20 cellular contexts compared by ENCODE assay signal in the genomic region with DNA sequence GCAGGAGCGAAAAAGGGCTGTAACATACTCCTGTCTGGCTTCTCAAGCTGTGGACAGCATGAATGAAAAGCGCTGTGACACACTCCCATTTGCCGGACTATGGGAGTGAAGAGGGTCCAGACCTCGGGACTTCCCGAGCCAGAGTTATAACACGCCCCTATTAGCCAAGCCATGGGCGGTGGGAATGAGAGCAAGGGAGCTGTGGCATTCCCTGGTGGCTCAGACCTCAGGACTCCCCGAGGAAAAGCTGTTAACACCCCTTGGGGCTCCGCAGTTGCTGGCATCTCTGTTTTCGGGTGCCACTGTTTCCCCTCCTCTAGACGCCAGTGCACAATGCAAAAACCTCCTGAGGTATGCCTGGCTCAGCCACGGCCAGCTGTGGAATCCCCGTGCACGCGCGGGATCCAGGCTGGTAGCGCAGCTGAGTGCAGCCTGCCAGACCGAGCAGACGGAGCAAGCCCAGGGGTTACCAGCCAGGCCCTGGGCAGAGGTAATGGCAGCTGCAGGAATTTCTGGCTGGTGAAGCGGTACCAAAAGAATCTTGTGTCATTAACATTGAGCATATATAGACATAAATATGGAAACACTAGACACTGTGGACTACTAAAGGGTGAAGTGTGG.
DNase-seq lines count a peak whose midpoint lies in the region; ATAC-seq and TF ChIP-seq lines count a peak whose summit lies in the region.
"Had no signal": no experiment of that assay in that cellular context is flagged by ENCODE, and none has a peak within 500 bp of the region (broad histone marks: within the 10 kb centered on the region; RNA-seq: fewer than 3 reads in every experiment).

No MANE protein-coding gene starts in this region.

- H3K79me2 ChIP-seq in neural progenitor cell (ENCODE audit: low read depth): no peaks in the 10 kb centered on the region

- no peaks in the 10 kb centered on the region for H3K4me1 Mint-ChIP-seq in WTC11
- no peaks in the 10 kb centered on the region for H3K4me1 Mint-ChIP-seq in neural progenitor cell
- H3K4me1 Mint-ChIP-seq: CD4-positive, alpha-beta memory T cell had no signal

- TF ChIP-seq CTCF in WTC11 (IDR thresholded peaks at IDR 0.05) (no peak), neural progenitor cell (IDR thresholded peaks at IDR 0.05) (no peak), testis (IDR thresholded peaks at IDR 0.05) (no peak), brain microvascular endothelial cell (IDR thresholded peaks at IDR 0.05; ENCODE audit: low read depth, low read length, missing control alignments) (no peak)

- H3K27ac Mint-ChIP-seq in WTC11: no peak overlapping the region
- no peak overlapping the region for H3K27ac Mint-ChIP-seq in neural progenitor cell
- H3K27ac Mint-ChIP-seq: CD4-positive, alpha-beta memory T cell had no signal

- no peak for TF ChIP-seq POLR2A in testis (IDR thresholded peaks at IDR 0.05)

- H2AFZ ChIP-seq in neural progenitor cell (replicated peaks): peak overlapping the region; percentile 31

- H3K9me3 ChIP-seq in neural progenitor cell (ENCODE audit: low read depth) (no peaks in the 10 kb centered on the region), testis (no peaks in the 10 kb centered on the region)
- H3K9me3 ChIP-seq: A549 had no signal

- H3K36me3 Mint-ChIP-seq in WTC11: peaks cover 10% of the 10 kb centered on the region; the same call in 1 of the 2 replicates
- no peaks in the 10 kb centered on the region for H3K36me3 Mint-ChIP-seq in neural progenitor cell
- H3K36me3 Mint-ChIP-seq: CD4-positive, alpha-beta memory T cell had no signal

- H3F3A ChIP-seq in neural progenitor cell (ENCODE audit: low read depth): no peaks in the 10 kb centered on the region

- no peaks in the 10 kb centered on the region for H3K27me3 Mint-ChIP-seq in WTC11 (ENCODE audit: low read depth)
- no peaks in the 10 kb centered on the region for H3K27me3 Mint-ChIP-seq in neural progenitor cell (ENCODE audit: insufficient read depth, low read depth)
- H3K27me3 Mint-ChIP-seq: CD4-positive, alpha-beta memory T cell had no signal

- ATAC-seq in WTC11: peak; percentile 65
- ATAC-seq: A549, HCT116 had no signal

- intact Hi-C loops in testis (cut with DNase I; ENCODE audit: low total_unique reads): no loop called here

- H3K27ac ChIP-seq in neural progenitor cell (no peak overlapping the region), testis (no peak overlapping the region), brain microvascular endothelial cell (no peak overlapping the region)
- H3K27ac ChIP-seq: A549 had no signal

- H3K4me1 ChIP-seq in neural progenitor cell (no peaks in the 10 kb centered on the region), testis (no peaks in the 10 kb centered on the region)
- H3K4me1 ChIP-seq: A549 had no signal

- in situ Hi-C loops in brain microvascular endothelial cell (cut with HindIII; ENCODE audit: low pct_ligation_motif_present, low sequenced_read_pairs): no loop called here

- WGBS in testis, 2 donors: 76 to 81% methylated on average over 14 to 20 of the region's 20 CpGs

- DNase-seq in D341Med (ENCODE audit: low spot score): peak; percentile 13
- DNase-seq in WTC11 (ENCODE audit: low spot score): no peak
- DNase-seq in neural progenitor cell (ENCODE audit: low spot score): no peak
- no peak for DNase-seq in testis
- no peak for DNase-seq in NCI-H774 (lab: John Stamatoyannopoulos, UW)
- no peak for DNase-seq in putamen (ENCODE audit: low spot score)
- no peak for DNase-seq in UCSD-AML1 (lab: John Stamatoyannopoulos, UW; ENCODE audit: unreplicated experiment)
- no peak for DNase-seq in brain microvascular endothelial cell
- DNase-seq: 8988T; ACHN; AML-193; C1 segment of cervical spinal cord; Calu3; CD4-positive, alpha-beta memory T cell; COR-L47; DMS153; DND-41; H9 had no signal

- no peaks in the 10 kb centered on the region for H4K20me1 ChIP-seq in neural progenitor cell (ENCODE audit: low read depth)

- no peak overlapping the region for H3K4me3 Mint-ChIP-seq in WTC11
- no peak overlapping the region for H3K4me3 Mint-ChIP-seq in neural progenitor cell
- H3K4me3 Mint-ChIP-seq: CD4-positive, alpha-beta memory T cell; H9 had no signal

- POLR2A ChIA-PET in WTC11 (lab: Charles Lee): interaction anchor here (0.5 kb wide), 1 partner anchor 102 kb away, joined by 5 read pairs; no protein-coding TSS in a partner anchor

- H3K4me2 ChIP-seq in neural progenitor cell: no peak overlapping the region
- H3K4me2 ChIP-seq: A549 had no signal

- H3K9me3 Mint-ChIP-seq in WTC11: peaks cover 9% of the 10 kb centered on the region
- H3K9me3 Mint-ChIP-seq in neural progenitor cell: peaks cover 1% of the 10 kb centered on the region

- no peak overlapping the region for H3K4me3 ChIP-seq in neural progenitor cell
- peak overlapping the region; percentile 9 to 18 for H3K4me3 ChIP-seq in testis
- no peak overlapping the region for H3K4me3 ChIP-seq in brain microvascular endothelial cell (ENCODE audit: low read depth, low read length)
- H3K4me3 ChIP-seq: A549 had no signal

- H3K27me3 ChIP-seq in neural progenitor cell: no peaks in the 10 kb centered on the region
- no peaks in the 10 kb centered on the region for H3K27me3 ChIP-seq in testis
- no peaks in the 10 kb centered on the region for H3K27me3 ChIP-seq in brain microvascular endothelial cell (replicated peaks)

- H3K9ac ChIP-seq in neural progenitor cell: no peak overlapping the region

- H3K36me3 ChIP-seq in neural progenitor cell: no peaks in the 10 kb centered on the region
- no peaks in the 10 kb centered on the region for H3K36me3 ChIP-seq in testis (ENCODE audit: low read depth, missing control alignments)
- H3K36me3 ChIP-seq in brain microvascular endothelial cell (replicated peaks): no peaks in the 10 kb centered on the region

- CTCF ChIA-PET in WTC11 (lab: Charles Lee): no interaction called here

TF ChIP-seq in WTC11, 78 proteins besides CTCF, POLR2A, EP300 and RAD21:
- TF ChIP-seq TP53 (CRISPR knock-in tag; IDR thresholded peaks at IDR 0.05) (no peak), CREB1 (CRISPR knock-in tag; IDR thresholded peaks at IDR 0.05) (no peak), ZNF396 (CRISPR knock-in tag; IDR thresholded peaks at IDR 0.05; ENCODE audit: borderline replicate concordance) (no peak), ATF1 (CRISPR knock-in tag; IDR thresholded peaks at IDR 0.05) (no peak)
- TF ChIP-seq, protein P1, sequence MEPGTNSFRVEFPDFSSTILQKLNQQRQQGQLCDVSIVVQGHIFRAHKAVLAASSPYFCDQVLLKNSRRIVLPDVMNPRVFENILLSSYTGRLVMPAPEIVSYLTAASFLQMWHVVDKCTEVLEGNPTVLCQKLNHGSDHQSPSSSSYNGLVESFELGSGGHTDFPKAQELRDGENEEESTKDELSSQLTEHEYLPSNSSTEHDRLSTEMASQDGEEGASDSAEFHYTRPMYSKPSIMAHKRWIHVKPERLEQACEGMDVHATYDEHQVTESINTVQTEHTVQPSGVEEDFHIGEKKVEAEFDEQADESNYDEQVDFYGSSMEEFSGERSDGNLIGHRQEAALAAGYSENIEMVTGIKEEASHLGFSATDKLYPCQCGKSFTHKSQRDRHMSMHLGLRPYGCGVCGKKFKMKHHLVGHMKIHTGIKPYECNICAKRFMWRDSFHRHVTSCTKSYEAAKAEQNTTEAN (CRISPR knock-in tag; IDR thresholded peaks at IDR 0.05): no peak
- TF ChIP-seq, protein P2, sequence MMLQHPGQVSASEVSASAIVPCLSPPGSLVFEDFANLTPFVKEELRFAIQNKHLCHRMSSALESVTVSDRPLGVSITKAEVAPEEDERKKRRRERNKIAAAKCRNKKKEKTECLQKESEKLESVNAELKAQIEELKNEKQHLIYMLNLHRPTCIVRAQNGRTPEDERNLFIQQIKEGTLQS (CRISPR knock-in tag; conservative IDR thresholded peaks at IDR 0.05): no peak
- TF ChIP-seq, protein P3, sequence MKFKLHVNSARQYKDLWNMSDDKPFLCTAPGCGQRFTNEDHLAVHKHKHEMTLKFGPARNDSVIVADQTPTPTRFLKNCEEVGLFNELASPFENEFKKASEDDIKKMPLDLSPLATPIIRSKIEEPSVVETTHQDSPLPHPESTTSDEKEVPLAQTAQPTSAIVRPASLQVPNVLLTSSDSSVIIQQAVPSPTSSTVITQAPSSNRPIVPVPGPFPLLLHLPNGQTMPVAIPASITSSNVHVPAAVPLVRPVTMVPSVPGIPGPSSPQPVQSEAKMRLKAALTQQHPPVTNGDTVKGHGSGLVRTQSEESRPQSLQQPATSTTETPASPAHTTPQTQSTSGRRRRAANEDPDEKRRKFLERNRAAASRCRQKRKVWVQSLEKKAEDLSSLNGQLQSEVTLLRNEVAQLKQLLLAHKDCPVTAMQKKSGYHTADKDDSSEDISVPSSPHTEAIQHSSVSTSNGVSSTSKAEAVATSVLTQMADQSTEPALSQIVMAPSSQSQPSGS (CRISPR knock-in tag; IDR thresholded peaks at IDR 0.05; ENCODE audit: borderline replicate concordance, low read depth): no peak

Comparison
In these comparisons a context has a peak if more than half of its experiments do, and no peak if none do; other contexts are left out.
1. H3K4me3 ChIP-seq: peak in testis (2 of 2); none in neural progenitor cell (single experiment) and brain microvascular endothelial cell (single experiment).